In the genomic region with DNA sequence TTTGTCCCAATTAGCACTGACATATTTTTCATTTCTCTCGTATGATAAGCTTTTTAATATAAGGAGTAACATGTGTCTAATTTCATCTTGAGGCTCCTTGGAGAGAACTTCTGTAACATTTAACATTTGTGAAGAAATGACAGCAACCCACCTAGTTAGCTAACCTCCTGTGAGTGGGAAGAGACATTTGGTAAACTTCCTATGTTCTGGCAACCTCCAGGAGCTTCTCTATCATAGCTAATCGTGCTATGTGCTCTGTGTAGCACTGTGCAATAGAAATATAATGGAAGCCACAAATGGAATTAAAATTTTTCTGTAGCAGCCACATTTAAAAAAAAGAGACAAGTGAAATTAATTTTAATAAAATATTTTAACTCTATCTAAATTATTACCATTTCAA, we compare ENCODE assay signal across 12 cellular contexts. TPM values are rescaled to one million over a fixed set of nuclear protein-coding genes. Genes with fewer than 3 reads are reported as not detected.
"Had no signal": no experiment of that assay in that cellular context is flagged by ENCODE, and none has a peak within 500 bp of the region (broad histone marks: within the 10 kb centered on the region; RNA-seq: fewer than 3 reads in every experiment).

No MANE protein-coding gene starts in this region.

- H3K27ac ChIP-seq: GM23248 had no signal

- FAIRE-seq: H1, H54 had no signal

- H3K36me3 ChIP-seq: HAP-1 had no signal

- DNase-seq: GM23248, GOT3, H7, H9, HCEC 1CT, HFFc6 had no signal

- H3K4me2 ChIP-seq: GM23338 had no signal

- H3K9ac ChIP-seq: GM23248 had no signal

- H3K9me3 ChIP-seq: HAP-1 had no signal

- H3K4me3 ChIP-seq: GM23248, GM23338, HAP-1 had no signal

- ATAC-seq: GM23338, HCT116 had no signal

- H3K4me1 ChIP-seq: HAP-1 had no signal

- H2AFZ ChIP-seq: GM23248, GM23338 had no signal

RNA-seq across cellular contexts. Expression of gene OLFM4, which starts 5.4 kb away (rescaled TPM):
- total RNA-seq: GM23248, GM23338, H1, H4, H7, H9, HFFc6 had no signal
- polyA plus RNA-seq: GM23248, GM23338, H1 had no signal
